In the genomic region with DNA sequence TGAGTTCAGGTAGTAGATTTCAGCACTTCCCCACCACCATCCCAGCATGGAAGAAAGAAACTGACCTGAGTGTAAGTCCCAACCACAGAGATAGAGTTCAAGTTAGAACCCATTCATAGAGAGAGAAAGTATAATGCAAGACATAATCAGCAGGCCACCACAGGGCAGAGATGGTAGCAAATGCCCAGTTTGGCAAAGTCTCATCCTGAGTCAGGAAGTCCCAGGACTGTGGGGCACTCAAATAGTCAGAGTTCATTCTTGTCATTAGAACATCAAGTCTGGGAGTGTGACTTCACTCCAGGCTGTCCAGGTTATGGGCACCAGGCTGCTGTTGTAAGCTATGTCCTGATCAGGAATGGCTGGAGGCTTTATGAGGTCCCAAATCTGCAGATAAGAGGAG, we compare ENCODE assay signal across 21 cellular contexts.
DNase-seq lines count a peak whose midpoint lies in the region; ATAC-seq and TF ChIP-seq lines count a peak whose summit lies in the region.
"Had no signal": no experiment of that assay in that cellular context is flagged by ENCODE, and none has a peak within 500 bp of the region (broad histone marks: within the 10 kb centered on the region; RNA-seq: fewer than 3 reads in every experiment).

No MANE protein-coding gene starts in this region.

- no peak overlapping the region for H3K4me2 ChIP-seq in Karpas-422 (ENCODE audit: low read depth, low read length, poor library complexity, severe bottlenecking)
- H3K4me2 ChIP-seq: BLaER1 had no signal

- intact Hi-C loops in esophagus muscularis mucosa (cut with DNase I) = no loop called here
- intact Hi-C loops in psoas muscle (cut with DNase I) = loop anchor here in 1 of 2 donors (10.0 kb wide), 1 partner anchor 365 kb away; no protein-coding TSS in a partner anchor

- no peak overlapping the region for H3K9ac ChIP-seq in Karpas-422 (ENCODE audit: low read length)
- H3K9ac ChIP-seq: BLaER1 had no signal

- no peaks in the 10 kb centered on the region for H4K20me1 ChIP-seq in Karpas-422 (ENCODE audit: insufficient read depth, low read depth, low read length)
- H4K20me1 ChIP-seq: BLaER1 had no signal

- H3K4me3 ChIP-seq in esophagus muscularis mucosa (no peak overlapping the region), psoas muscle (no peak overlapping the region), Karpas-422 (ENCODE audit: low read length) (no peak overlapping the region)
- H3K4me3 ChIP-seq: BLaER1, GM12878 had no signal

- no peak for TF ChIP-seq POLR2A in esophagus muscularis mucosa (IDR thresholded peaks at IDR 0.05; ENCODE audit: low read depth)

- peak in 3 of 4 donors; percentile 66 to 84 (median 84) for ATAC-seq in psoas muscle
- ATAC-seq: GM12878 had no signal

- H3K4me1 ChIP-seq in esophagus muscularis mucosa (no peaks in the 10 kb centered on the region), psoas muscle (no peaks in the 10 kb centered on the region), Karpas-422 (ENCODE audit: low read length) (no peaks in the 10 kb centered on the region)
- H3K4me1 ChIP-seq: BE2C had no signal

- no peak overlapping the region for H2AFZ ChIP-seq in Karpas-422 (ENCODE audit: low read length)

- H3K27ac ChIP-seq in esophagus muscularis mucosa (replicated peaks in 1 of 4) (no peak overlapping the region), psoas muscle (no peak overlapping the region), Karpas-422 (ENCODE audit: low read length) (no peak overlapping the region)
- H3K27ac ChIP-seq: BLaER1 had no signal

- no peak for TF ChIP-seq EP300 in esophagus muscularis mucosa (IDR thresholded peaks at IDR 0.05)

- H3K9me3 ChIP-seq in esophagus muscularis mucosa = no peaks in the 10 kb centered on the region
- no peaks in the 10 kb centered on the region for H3K9me3 ChIP-seq in psoas muscle
- H3K9me3 ChIP-seq in Karpas-422 (ENCODE audit: low read length) = no peaks in the 10 kb centered on the region
- H3K9me3 ChIP-seq: BE2C, BLaER1 had no signal

- TF ChIP-seq CTCF in esophagus muscularis mucosa (IDR thresholded peaks at IDR 0.05) (no peak), psoas muscle (IDR thresholded peaks at IDR 0.05) (no peak)

- DNase-seq in esophagus muscularis mucosa (ENCODE audit: extremely low spot score) (peak; percentile 82), psoas muscle (no peak), cerebellar cortex (ENCODE audit: low spot score) (no peak), Karpas-422 (no peak)
- DNase-seq in stimulated activated CD4-positive, alpha-beta T cell treated with anti-CD3 and anti-CD28 coated beads, Interleukin-4, amount 100 ng/mL, for 4 hours = no peak
- DNase-seq: 8988T; ACHN; BE2C; CD4-positive, alpha-beta memory T cell; CD4-positive, CD25-positive, alpha-beta regulatory T cell; CD8-positive, alpha-beta memory T cell; COR-L47; DMS 273 treated with DMSO at 0.1 percent for 48 hours; DMS153; DMS53; DMS79; DND-41; EL; GDM1 had no signal

- H3K36me3 ChIP-seq in esophagus muscularis mucosa (no peaks in the 10 kb centered on the region), psoas muscle (ENCODE audit: insufficient read depth in 1 of 2, low read depth in 1 of 2) (no peaks in the 10 kb centered on the region), Karpas-422 (ENCODE audit: insufficient read depth, low read length) (no peaks in the 10 kb centered on the region)
- H3K36me3 ChIP-seq: BE2C, BLaER1 had no signal

- no peaks in the 10 kb centered on the region for H3K27me3 ChIP-seq in esophagus muscularis mucosa
- no peaks in the 10 kb centered on the region for H3K27me3 ChIP-seq in psoas muscle (ENCODE audit: insufficient read depth in 3 of 3, low read length in 2 of 3)
- H3K27me3 ChIP-seq in Karpas-422 (ENCODE audit: low read length) = no peaks in the 10 kb centered on the region
- H3K27me3 ChIP-seq: BE2C, BLaER1 had no signal

- no peaks in the 10 kb centered on the region for H3K9me2 ChIP-seq in Karpas-422 (replicated peaks; ENCODE audit: insufficient read depth, low read length)

- H3K79me2 ChIP-seq in Karpas-422 (ENCODE audit: low read length) = no peaks in the 10 kb centered on the region
